Comparison of ENCODE assay signal across 8 cellular contexts in genomic region chr5:82277987-82278710, GRCh38. TPM values are rescaled to one million over a fixed set of nuclear protein-coding genes. Genes with fewer than 3 reads are reported as not detected.
A peak's percentile ranks its signal among the peaks of the same experiment; 100 is the strongest.
DNase-seq lines count a peak whose midpoint lies in the region; ATAC-seq and TF ChIP-seq lines count a peak whose summit lies in the region.

TSS of gene RPS23 (minus strand) at chr5:82278354. CDS start at chr5:82278323, 31 bp downstream.

- CTCF ChIA-PET in AG04449 (lab: Yijun Ruan, JAX), result interaction anchor here (1.2 to 2.1 kb wide), 2 partner anchors 18 to 101 kb away, joined by 4 to 7 read pairs; no protein-coding TSS in a partner anchor
- CTCF ChIA-PET in WTC11 (lab: Charles Lee), result interaction anchor here (0.9 kb wide), 1 partner anchor 33 kb away, joined by 3 read pairs; no protein-coding TSS in a partner anchor

- H3K27ac Mint-ChIP-seq in WTC11, result peak within 1 kb of the TSS; percentile 99

- peak within 1 kb of the TSS; percentile 93 for H3K4me3 ChIP-seq in AG04449 (ENCODE audit: low read depth, low read length)
- peak within 1 kb of the TSS; percentile 92 to 96 for H3K4me3 ChIP-seq in cardiac fibroblast (replicated peaks in 1 of 2; ENCODE audit: low read depth in 2 of 2, low read length in 2 of 2)

- DNase-seq in AG04449 (ENCODE audit: low read depth, low spot score) (peak; percentile 38), NCI-H2227 (lab: John Stamatoyannopoulos, UW; ENCODE audit: unreplicated experiment) (peak; percentile 91), WTC11 (ENCODE audit: low spot score) (peak; percentile 81), cardiac fibroblast (ENCODE audit: low read depth in 2 of 2) (peak; percentile 94 to 95), iris pigment epithelial cell (ENCODE audit: low read depth) (peak; percentile 90)
- peak; percentile 75 to 81 for DNase-seq in stimulated activated CD4-positive, alpha-beta T cell treated with anti-CD3 and anti-CD28 coated beads, Interleukin-12 subunit alpha, Interleukin-12 subunit beta, amount 100 ng/mL, for 24 hours (ENCODE audit: low read depth in 2 of 2)

- H3K9me3 Mint-ChIP-seq in WTC11, result no peaks in the 10 kb centered on the region

- peaks cover 36% of the 10 kb centered on the region for H3K4me1 Mint-ChIP-seq in WTC11

- no peak for TF ChIP-seq CTCF in AG04449 (IDR thresholded peaks at IDR 0.05; ENCODE audit: insufficient read depth, low read length, missing control alignments)
- no peak for TF ChIP-seq CTCF in WTC11 (IDR thresholded peaks at IDR 0.05)
- TF ChIP-seq CTCF in cardiac fibroblast (IDR thresholded peaks at IDR 0.05; ENCODE audit: low read depth, low read length), result no peak

- H3K27me3 Mint-ChIP-seq in WTC11 (ENCODE audit: low read depth), result no peaks in the 10 kb centered on the region

- H3K4me3 Mint-ChIP-seq in WTC11, result peak within 1 kb of the TSS; percentile 93

- peak; percentile 92 for ATAC-seq in GM18873 (IDR thresholded peaks at IDR 0.05; ENCODE audit: low FRiP score, unreplicated experiment)
- ATAC-seq in HG03139 (IDR thresholded peaks at IDR 0.05; ENCODE audit: unreplicated experiment), result peak; percentile 90
- ATAC-seq in WTC11, result peak; percentile 68

- peaks cover 36% of the 10 kb centered on the region for H3K36me3 Mint-ChIP-seq in WTC11

- POLR2A ChIA-PET in AG04449 (lab: Yijun Ruan, JAX), result interaction anchor here (0.6 to 1.4 kb wide), 9 partner anchors 17 to 902 kb away, joined by 3 to 8 read pairs (median 3); no protein-coding TSS in a partner anchor
- POLR2A ChIA-PET in WTC11 (lab: Charles Lee), result interaction anchor here (0.6 to 2.5 kb wide), 4 partner anchors 16 to 1938 kb away, joined by 3 to 14 read pairs (median 4); no protein-coding TSS in a partner anchor

TF ChIP-seq in WTC11, 78 proteins besides CTCF, POLR2A, EP300 and RAD21 (continues in another document):
- no peak for TF ChIP-seq ZNF232 (CRISPR knock-in tag; IDR thresholded peaks at IDR 0.05)
- 0 out of 2 replicates have a peak, but pooled peaks have one; percentile 37 for TF ChIP-seq IRF1 (CRISPR knock-in tag; IDR thresholded peaks at IDR 0.05)
- TF ChIP-seq SMAD3 (CRISPR knock-in tag; IDR thresholded peaks at IDR 0.05; ENCODE audit: borderline replicate concordance), result no peak
- TF ChIP-seq ZNF423 (CRISPR knock-in tag; IDR thresholded peaks at IDR 0.05), result no peak
- 0 out of 2 replicates have a peak, but pooled peaks have one; percentile 48 for TF ChIP-seq CREB1 (CRISPR knock-in tag; IDR thresholded peaks at IDR 0.05)
- no peak for TF ChIP-seq SOX15 (CRISPR knock-in tag; IDR thresholded peaks at IDR 0.05)
- no peak for TF ChIP-seq E2F4 (CRISPR knock-in tag; IDR thresholded peaks at IDR 0.05; ENCODE audit: borderline replicate concordance, low read depth)
- TF ChIP-seq ELF4 (CRISPR knock-in tag; IDR thresholded peaks at IDR 0.05; ENCODE audit: low read depth), result no peak
- TF ChIP-seq ZNF263 (CRISPR knock-in tag; IDR thresholded peaks at IDR 0.05; ENCODE audit: low read depth), result no peak
- peak; percentile 49; the same call in 1 of the 2 replicates for TF ChIP-seq ZNF416 (CRISPR knock-in tag; IDR thresholded peaks at IDR 0.05)
- TF ChIP-seq E2F1 (CRISPR knock-in tag; IDR thresholded peaks at IDR 0.05), result no peak
- TF ChIP-seq AR (CRISPR knock-in tag; IDR thresholded peaks at IDR 0.05), result no peak; the same call in 1 of the 2 replicates
- TF ChIP-seq NR2C2 (CRISPR knock-in tag; IDR thresholded peaks at IDR 0.05), result 0 out of 2 replicates have a peak, but pooled peaks have one; percentile 20
- no peak for TF ChIP-seq CREM (CRISPR knock-in tag; IDR thresholded peaks at IDR 0.05)
- no peak for TF ChIP-seq NFYB (CRISPR knock-in tag; conservative IDR thresholded peaks at IDR 0.05; ENCODE audit: low read depth)
- no peak for TF ChIP-seq NR3C1 (CRISPR knock-in tag; conservative IDR thresholded peaks at IDR 0.05; ENCODE audit: low read depth)
- no peak for TF ChIP-seq PRDM15 (CRISPR knock-in tag; IDR thresholded peaks at IDR 0.05)
- TF ChIP-seq FOXK1 (CRISPR knock-in tag; IDR thresholded peaks at IDR 0.05), result no peak
- no peak for TF ChIP-seq ZNF219 (CRISPR knock-in tag; IDR thresholded peaks at IDR 0.05; ENCODE audit: borderline replicate concordance)
- peak; percentile 73; the same call in 1 of the 2 replicates for TF ChIP-seq ZNF671 (CRISPR knock-in tag; IDR thresholded peaks at IDR 0.05)
- TF ChIP-seq TEAD4 (CRISPR knock-in tag; IDR thresholded peaks at IDR 0.05), result no peak
- TF ChIP-seq TP53 (CRISPR knock-in tag; IDR thresholded peaks at IDR 0.05), result no peak
- TF ChIP-seq SP1 (CRISPR knock-in tag; conservative IDR thresholded peaks at IDR 0.05), result peak; percentile 73
- TF ChIP-seq PRRX2 (CRISPR knock-in tag; IDR thresholded peaks at IDR 0.05), result no peak
- TF ChIP-seq KAT7 (CRISPR knock-in tag; IDR thresholded peaks at IDR 0.05; ENCODE audit: borderline replicate concordance), result 0 out of 2 replicates have a peak, but pooled peaks have one; percentile 77
- TF ChIP-seq TEAD1 (CRISPR knock-in tag; IDR thresholded peaks at IDR 0.05), result 0 out of 2 replicates have a peak, but pooled peaks have one; percentile 40

RNA-seq across cellular contexts. Expression of gene RPS23, which starts in this region (rescaled TPM):
- 2,589 to 2,799 TPM (median 2,697 TPM) in 3 replicates for total RNA-seq in WTC11 (2021)

Comparison
In these comparisons a context has a peak if more than half of its experiments do, and no peak if none do; other contexts are left out.
1. Peak in every context shown above with its lines: DNase-seq, ATAC-seq and H3K4me3 ChIP-seq.
2. DNase-seq: peak in every context shown above with its lines; median percentile 94 in cardiac fibroblast; 91 in NCI-H2227; 90 in iris pigment epithelial cell; 81 in WTC11; 78 in stimulated activated CD4-positive, alpha-beta T cell treated with anti-CD3 and anti-CD28 coated beads, Interleukin-12 subunit alpha, Interleukin-12 subunit beta, amount 100 ng/mL, for 24 hours; 38 in AG04449.